Comparison of ENCODE assay signal across 14 cellular contexts in genomic region chr7:16428672-16429071, GRCh38. TPM values are rescaled to one million over a fixed set of nuclear protein-coding genes. Genes with fewer than 3 reads are reported as not detected.
DNase-seq lines count a peak whose midpoint lies in the region; TF ChIP-seq lines count a peak whose summit lies in the region.
"Had no signal": no experiment of that assay in that cellular context is flagged by ENCODE, and none has a peak within 500 bp of the region (broad histone marks: within the 10 kb centered on the region; RNA-seq: fewer than 3 reads in every experiment).

No MANE protein-coding gene starts in this region.

- H3K27ac ChIP-seq in brain microvascular endothelial cell, result no peak overlapping the region
- H3K27ac ChIP-seq: BLaER1 had no signal

- DNase-seq in GM03348 (ENCODE audit: low spot score), result peak; percentile 36
- peak; percentile 19 for DNase-seq in NOMO-1 treated with DMSO at 0.1 percent for 48 hours (lab: John Stamatoyannopoulos, UW; ENCODE audit: unreplicated experiment)
- peak; percentile 81 for DNase-seq in brain microvascular endothelial cell
- DNase-seq in non-pigmented ciliary epithelial cell (ENCODE audit: low read depth), result peak; percentile 65
- DNase-seq in NCI-H2171 (lab: John Stamatoyannopoulos, UW), result no peak
- DNase-seq in kidney tubule cell (ENCODE audit: low spot score), result no peak
- no peak for DNase-seq in activated CD4-positive, alpha-beta T cell treated with anti-CD3 and anti-CD28 coated beads, Interleukin-2, amount 10 ng/mL, durations not matched to agents 24 days and 14 days
- DNase-seq in DMS153 (lab: John Stamatoyannopoulos, UW), result no peak
- DNase-seq: activated CD4-positive, alpha-beta T cell treated with anti-CD3 and anti-CD28 coated beads, Interleukin-2, amount 10 ng/mL, durations not matched to agents 7 days and 5 days; aorta; GDM1; NCI-H2081; posterior cingulate gyrus had no signal

- peaks cover 3% of the 10 kb centered on the region for H3K4me1 Mint-ChIP-seq in activated CD4-positive, alpha-beta T cell treated with anti-CD3 and anti-CD28 coated beads, Interleukin-2, amount 10 ng/mL, durations not matched to agents 24 days and 14 days

- in situ Hi-C loops in brain microvascular endothelial cell (cut with HindIII; ENCODE audit: low pct_ligation_motif_present, low sequenced_read_pairs), result no loop called here

- no peak for TF ChIP-seq CTCF in brain microvascular endothelial cell (IDR thresholded peaks at IDR 0.05; ENCODE audit: low read depth, low read length, missing control alignments)

- intact Hi-C loops in activated CD4-positive, alpha-beta T cell treated with anti-CD3 and anti-CD28 coated beads, Interleukin-2, amount 10 ng/mL, durations not matched to agents 24 days and 14 days (cut with micrococcal nuclease), result loop anchor here (5.0 kb wide), 1 partner anchor 489 kb away; no protein-coding TSS in a partner anchor

- H3K4me3 Mint-ChIP-seq in activated CD4-positive, alpha-beta T cell treated with anti-CD3 and anti-CD28 coated beads, Interleukin-2, amount 10 ng/mL, durations not matched to agents 24 days and 14 days, result no peak overlapping the region
- H3K4me3 Mint-ChIP-seq: activated CD4-positive, alpha-beta T cell treated with anti-CD3 and anti-CD28 coated beads, Interleukin-2, amount 10 ng/mL, durations not matched to agents 7 days and 5 days had no signal

- H3K27ac Mint-ChIP-seq in activated CD4-positive, alpha-beta T cell treated with anti-CD3 and anti-CD28 coated beads, Interleukin-2, amount 10 ng/mL, durations not matched to agents 24 days and 14 days, result no peak overlapping the region
- H3K27ac Mint-ChIP-seq: activated CD4-positive, alpha-beta T cell treated with anti-CD3 and anti-CD28 coated beads, Interleukin-2, amount 10 ng/mL, durations not matched to agents 7 days and 5 days had no signal

- H3K36me3 ChIP-seq in brain microvascular endothelial cell (replicated peaks), result no peaks in the 10 kb centered on the region
- H3K36me3 ChIP-seq: BLaER1 had no signal

- H3K9me3 Mint-ChIP-seq in activated CD4-positive, alpha-beta T cell treated with anti-CD3 and anti-CD28 coated beads, Interleukin-2, amount 10 ng/mL, durations not matched to agents 24 days and 14 days, result no peaks in the 10 kb centered on the region
- H3K9me3 Mint-ChIP-seq: activated CD4-positive, alpha-beta T cell treated with anti-CD3 and anti-CD28 coated beads, Interleukin-2, amount 10 ng/mL, durations not matched to agents 7 days and 5 days had no signal

- H3K27me3 ChIP-seq in brain microvascular endothelial cell (replicated peaks), result no peaks in the 10 kb centered on the region
- H3K27me3 ChIP-seq: BLaER1 had no signal

- no peak overlapping the region for H3K4me3 ChIP-seq in brain microvascular endothelial cell (ENCODE audit: low read depth, low read length)
- H3K4me3 ChIP-seq: BLaER1 had no signal

- H3K36me3 Mint-ChIP-seq in activated CD4-positive, alpha-beta T cell treated with anti-CD3 and anti-CD28 coated beads, Interleukin-2, amount 10 ng/mL, durations not matched to agents 24 days and 14 days (ENCODE audit: low read depth), result no peaks in the 10 kb centered on the region

- H3K27me3 Mint-ChIP-seq in activated CD4-positive, alpha-beta T cell treated with anti-CD3 and anti-CD28 coated beads, Interleukin-2, amount 10 ng/mL, durations not matched to agents 24 days and 14 days, result peaks cover 7% of the 10 kb centered on the region

RNA-seq across cellular contexts. Expression of gene CRPPA, which starts 7.3 kb away (rescaled TPM):
- 1.1 and 1.3 TPM in 2 replicates for total RNA-seq in activated CD4-positive, alpha-beta T cell treated with anti-CD3 and anti-CD28 coated beads, Interleukin-2, amount 10 ng/mL, durations not matched to agents 24 days and 14 days

RNA-seq across cellular contexts. Expression of gene SOSTDC1, which starts 36.9 kb away (rescaled TPM):
- total RNA-seq in activated CD4-positive, alpha-beta T cell treated with anti-CD3 and anti-CD28 coated beads, Interleukin-2, amount 10 ng/mL, durations not matched to agents 24 days and 14 days, result not detected in 2 replicates
- total RNA-seq: activated CD4-positive, alpha-beta T cell treated with anti-CD3 and anti-CD28 coated beads, Interleukin-2, amount 10 ng/mL, durations not matched to agents 7 days and 5 days; aorta had no signal

Comparison
In these comparisons a context has a peak if more than half of its experiments do, and no peak if none do; other contexts are left out.
1. DNase-seq: peak in GM03348 (single experiment), NOMO-1 treated with DMSO at 0.1 percent for 48 hours (single experiment), brain microvascular endothelial cell (single experiment) and non-pigmented ciliary epithelial cell (single experiment); none in NCI-H2171 (single experiment), kidney tubule cell (single experiment), activated CD4-positive, alpha-beta T cell treated with anti-CD3 and anti-CD28 coated beads, Interleukin-2, amount 10 ng/mL, durations not matched to agents 24 days and 14 days (single experiment) and DMS153 (single experiment).